In genomic region chr17:64507418-64507766, GRCh38 we compare ENCODE assay signal across 8 cellular contexts. TPM values are rescaled to one million over a fixed set of nuclear protein-coding genes. Genes with fewer than 3 reads are reported as not detected.
A peak's percentile ranks its signal among the peaks of the same experiment; 100 is the strongest.
DNase-seq lines count a peak whose midpoint lies in the region; ATAC-seq and TF ChIP-seq lines count a peak whose summit lies in the region.

No MANE protein-coding gene starts in this region.

- H3K36me3 Mint-ChIP-seq in activated CD4-positive, alpha-beta T cell treated with anti-CD3 and anti-CD28 coated beads, Interleukin-2, amount 10 ng/mL, durations not matched to agents 7 days and 5 days (ENCODE audit: low read depth): peaks cover 57% of the 10 kb centered on the region

- H3K4me1 Mint-ChIP-seq in activated CD4-positive, alpha-beta T cell treated with anti-CD3 and anti-CD28 coated beads, Interleukin-2, amount 10 ng/mL, durations not matched to agents 7 days and 5 days: peaks cover 46% of the 10 kb centered on the region

- H3K27me3 ChIP-seq in mononuclear cell (ENCODE audit: insufficient read depth, low read length): no peaks in the 10 kb centered on the region
- no peaks in the 10 kb centered on the region for H3K27me3 ChIP-seq in upper lobe of right lung

- TF ChIP-seq CTCF in AG09309 (IDR thresholded peaks at IDR 0.05; ENCODE audit: control insufficient read depth, insufficient read depth, low read depth, low read length, missing control alignments): peak; percentile 53
- peak; percentile 56 for TF ChIP-seq CTCF in epithelial cell of esophagus (IDR thresholded peaks at IDR 0.05; ENCODE audit: insufficient read depth, low read depth, low read length, missing control alignments)
- peak; percentile 50 for TF ChIP-seq CTCF in upper lobe of right lung (IDR thresholded peaks at IDR 0.05)

- peak overlapping the region; percentile 100 for H3K27ac Mint-ChIP-seq in activated CD4-positive, alpha-beta T cell treated with anti-CD3 and anti-CD28 coated beads, Interleukin-2, amount 10 ng/mL, durations not matched to agents 7 days and 5 days

- no peaks in the 10 kb centered on the region for H3K9me3 ChIP-seq in mononuclear cell (ENCODE audit: low read depth, low read length)
- no peaks in the 10 kb centered on the region for H3K9me3 ChIP-seq in upper lobe of right lung

- peak overlapping the region; percentile 100 for H3K27ac ChIP-seq in upper lobe of right lung

- peak overlapping the region; percentile 95 for H3K4me3 Mint-ChIP-seq in activated CD4-positive, alpha-beta T cell treated with anti-CD3 and anti-CD28 coated beads, Interleukin-2, amount 10 ng/mL, durations not matched to agents 7 days and 5 days

- intact Hi-C loops in upper lobe of right lung (cut with DNase I): no loop called here

- CTCF ChIA-PET in activated CD4-positive, alpha-beta T cell treated with anti-CD3 and anti-CD28 coated beads, Interleukin-2, amount 10 ng/mL, durations not matched to agents 7 days and 5 days (lab: Charles Lee): interaction anchor here (0.6 to 3.0 kb wide), 7 partner anchors 8 to 1768 kb away, joined by 3 to 29 read pairs (median 3); no protein-coding TSS in a partner anchor

- POLR2A ChIA-PET in activated CD4-positive, alpha-beta T cell treated with anti-CD3 and anti-CD28 coated beads, Interleukin-2, amount 10 ng/mL, durations not matched to agents 7 days and 5 days (lab: Charles Lee): interaction anchor here (1.2 kb wide), 1 partner anchor 11 kb away, joined by 7 read pairs; the partner anchor contains the start of gene POLG2

- H3K4me3 ChIP-seq in AG09309 (ENCODE audit: control insufficient read depth, low read depth, low read length): peak overlapping the region; percentile 97
- peak overlapping the region; percentile 93 for H3K4me3 ChIP-seq in epithelial cell of esophagus (ENCODE audit: low read length)
- peak overlapping the region; percentile 100 for H3K4me3 ChIP-seq in mononuclear cell (ENCODE audit: low read length)
- peak overlapping the region; percentile 81 for H3K4me3 ChIP-seq in upper lobe of right lung

- H3K9me3 Mint-ChIP-seq in activated CD4-positive, alpha-beta T cell treated with anti-CD3 and anti-CD28 coated beads, Interleukin-2, amount 10 ng/mL, durations not matched to agents 7 days and 5 days: no peaks in the 10 kb centered on the region

- H3K36me3 ChIP-seq in upper lobe of right lung: peaks cover 63% of the 10 kb centered on the region

- DNase-seq in AG09309 (ENCODE audit: low read depth): peak; percentile 43
- peak; percentile 40 for DNase-seq in NCI-H345 treated with DMSO at 0.1 percent for 48 hours (lab: John Stamatoyannopoulos, UW; ENCODE audit: unreplicated experiment)
- peak; percentile 64 for DNase-seq in activated CD4-positive, alpha-beta T cell treated with anti-CD3 and anti-CD28 coated beads, Interleukin-2, amount 10 ng/mL, durations not matched to agents 7 days and 5 days
- DNase-seq in epithelial cell of esophagus (ENCODE audit: low read depth): peak; percentile 69
- DNase-seq in upper lobe of right lung: no peak

- no peaks in the 10 kb centered on the region for H3K27me3 Mint-ChIP-seq in activated CD4-positive, alpha-beta T cell treated with anti-CD3 and anti-CD28 coated beads, Interleukin-2, amount 10 ng/mL, durations not matched to agents 7 days and 5 days

- ATAC-seq in GM18508 (IDR thresholded peaks at IDR 0.05; ENCODE audit: insufficient read depth, unreplicated experiment) (peak; percentile 9), HG03354 (IDR thresholded peaks at IDR 0.05; ENCODE audit: poor library complexity, severe bottlenecking, unreplicated experiment) (peak; percentile 28), upper lobe of right lung (peak; percentile 3)

- H3K4me1 ChIP-seq in mononuclear cell (ENCODE audit: insufficient read depth, low read length) (peaks cover 37% of the 10 kb centered on the region), upper lobe of right lung (peaks cover 36% of the 10 kb centered on the region)

RNA-seq across cellular contexts. Expression of gene CEP95, which starts 0.6 kb away (rescaled TPM):
- 10 to 100 TPM; 45.4 to 48.1 TPM for total RNA-seq in activated CD4-positive, alpha-beta T cell treated with anti-CD3 and anti-CD28 coated beads, Interleukin-2, amount 10 ng/mL, durations not matched to agents 7 days and 5 days
- total RNA-seq in mononuclear cell (194 TPM), upper lobe of right lung (40.3 TPM)

RNA-seq across cellular contexts. Expression of gene DDX5, which starts 1.3 kb away (rescaled TPM):
- total RNA-seq in activated CD4-positive, alpha-beta T cell treated with anti-CD3 and anti-CD28 coated beads, Interleukin-2, amount 10 ng/mL, durations not matched to agents 7 days and 5 days: 100 to 1,000 TPM; 797 to 802 TPM
- total RNA-seq in mononuclear cell (1,862 TPM), upper lobe of right lung (881 TPM)

RNA-seq across cellular contexts. Expression of gene POLG2, which starts 10.5 kb away (rescaled TPM):
- 10 to 100 TPM; 36.6 to 37.5 TPM for total RNA-seq in activated CD4-positive, alpha-beta T cell treated with anti-CD3 and anti-CD28 coated beads, Interleukin-2, amount 10 ng/mL, durations not matched to agents 7 days and 5 days
- total RNA-seq in mononuclear cell (17.2 TPM), upper lobe of right lung (12.6 TPM)

RNA-seq across cellular contexts. Expression of gene MILR1, which starts 58.5 kb away (rescaled TPM):
- total RNA-seq in activated CD4-positive, alpha-beta T cell treated with anti-CD3 and anti-CD28 coated beads, Interleukin-2, amount 10 ng/mL, durations not matched to agents 7 days and 5 days: under 1 TPM in 1 of 2 experiments, not detected in 1; 0.27 TPM
- 29.4 TPM for total RNA-seq in mononuclear cell
- 17.9 TPM for total RNA-seq in upper lobe of right lung
